8 cellular contexts compared by ENCODE assay signal in the genomic region with DNA sequence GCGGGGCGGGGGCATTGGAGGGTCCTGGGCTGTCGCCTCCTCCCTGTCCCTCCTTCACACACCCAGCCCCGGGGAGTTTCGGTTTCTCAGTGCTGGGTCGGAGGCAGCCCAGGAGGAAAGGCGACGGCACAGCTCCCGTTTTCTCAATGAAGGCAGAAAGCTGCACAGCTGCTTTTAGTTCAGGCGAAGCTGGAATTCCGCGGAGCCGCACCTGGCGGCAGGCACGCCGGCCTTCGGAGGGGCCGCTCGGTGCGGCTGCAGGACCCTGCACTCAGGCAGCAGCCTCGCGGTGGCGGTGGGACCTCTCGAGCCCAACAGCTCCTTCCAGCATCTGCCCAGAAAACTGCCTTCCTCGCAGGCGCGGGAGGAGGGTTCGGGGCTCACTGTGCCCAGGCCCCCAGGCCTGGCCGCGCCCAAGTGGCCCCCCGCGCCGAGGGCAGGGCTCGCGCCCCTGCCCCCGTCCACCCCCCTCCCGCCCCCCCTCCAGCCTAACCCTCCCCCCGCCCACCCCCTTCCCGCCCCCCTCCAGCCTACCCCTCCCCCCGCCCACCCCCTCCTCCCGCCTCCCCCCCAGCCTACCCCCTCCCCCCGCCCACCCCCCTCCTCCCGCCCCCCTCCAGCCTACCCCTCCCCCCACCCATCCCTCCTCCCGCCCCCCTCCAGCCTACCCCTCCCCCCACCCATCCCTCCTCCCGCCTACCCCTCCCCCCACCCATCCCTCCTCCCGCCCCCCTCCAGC. TPM values are rescaled to one million over a fixed set of nuclear protein-coding genes. Genes with fewer than 3 reads are reported as not detected.
A peak's percentile ranks its signal among the peaks of the same experiment; 100 is the strongest.
DNase-seq lines count a peak whose midpoint lies in the region; ATAC-seq and TF ChIP-seq lines count a peak whose summit lies in the region.

No MANE protein-coding gene starts in this region.

- peak overlapping the region; percentile 57 for H3K4me2 ChIP-seq in HCT116 (ENCODE audit: low read length)

- no TSS peak for BruUV-seq in HCT116 (replicated peaks; lab: Mats Ljungman, UMichigan)

- TF ChIP-seq CTCF in AG04450 (IDR thresholded peaks at IDR 0.05; ENCODE audit: low read depth, low read length) (peak; percentile 21; the same call in 1 of the 2 replicates), HCT116 (IDR thresholded peaks at IDR 0.05 in 2 of 3, conservative IDR thresholded peaks at IDR 0.05 in 1 of 3; ENCODE audit: borderline replicate concordance in 1 of 3, insufficient read depth in 1 of 3, low read depth in 2 of 3, low read length in 2 of 3) (no peak), cardiac fibroblast (IDR thresholded peaks at IDR 0.05; ENCODE audit: low read depth, low read length) (no peak)

- ATAC-seq in HCT116 = no peak
- no peak for ATAC-seq in GM19395 (IDR thresholded peaks at IDR 0.05; ENCODE audit: unreplicated experiment)
- no peak for ATAC-seq in GM18873 (IDR thresholded peaks at IDR 0.05; ENCODE audit: low FRiP score, unreplicated experiment)
- no peak for ATAC-seq in HG02973 (IDR thresholded peaks at IDR 0.05; ENCODE audit: unreplicated experiment)

- no peaks in the 10 kb centered on the region for H3K9me2 ChIP-seq in HCT116 (ENCODE audit: insufficient read depth)

- peaks cover 7 to 16% of the 10 kb centered on the region in 2 experiments; a peak in 3 of 4 replicates for H3K4me1 ChIP-seq in HCT116 (ENCODE audit: control insufficient read depth in 1 of 2, insufficient read depth in 2 of 2, low read length in 2 of 2)
- peaks cover 10% of the 10 kb centered on the region for H3K4me1 ChIP-seq in mucosa of stomach (ENCODE audit: control insufficient read depth, insufficient read depth, low read length)

- H3K4me3 ChIP-seq in AG04450 (ENCODE audit: low read depth, low read length) (peak overlapping the region; percentile 59), HCT116 (replicated peaks in 1 of 2; ENCODE audit: low read depth in 1 of 2, low read length in 2 of 2) (peak overlapping the region in 1 of 2 experiments; percentile 13; a peak in 2 of 4 replicates), cardiac fibroblast (replicated peaks in 1 of 2; ENCODE audit: low read depth in 2 of 2, low read length in 2 of 2) (peak overlapping the region; percentile 47 to 53), mucosa of stomach (ENCODE audit: low read length) (no peak overlapping the region)

- DNase-seq in AG04450 (ENCODE audit: low read depth, low spot score) (no peak), HCT116 (ENCODE audit: low read depth, low spot score) (no peak), cardiac fibroblast (ENCODE audit: low read depth in 2 of 2) (no peak), NCI-H128 (lab: John Stamatoyannopoulos, UW; ENCODE audit: unreplicated experiment) (no peak)

- H4K20me1 ChIP-seq in HCT116 (ENCODE audit: insufficient read depth) = no peaks in the 10 kb centered on the region

- intact Hi-C loops in HCT116 (cut with micrococcal nuclease) = no loop called here

- POLR2A ChIA-PET in AG04450 (lab: Yijun Ruan, JAX) (no interaction called here), HCT116 (lab: Charles Lee) (no interaction called here)

- TF ChIP-seq RAD21 in HCT116 (IDR thresholded peaks at IDR 0.05; ENCODE audit: low read depth) = no peak

- H3K9ac ChIP-seq in HCT116 (ENCODE audit: low read length) (no peak overlapping the region), mucosa of stomach (ENCODE audit: low read length) (peak overlapping the region; percentile 96)

- no peaks in the 10 kb centered on the region for H3K79me2 ChIP-seq in HCT116 (ENCODE audit: insufficient read depth, low read length)

- TF ChIP-seq POLR2A in HCT116 (IDR thresholded peaks at IDR 0.05; ENCODE audit: borderline replicate concordance, extremely low read depth, insufficient read depth, insufficient read length) = no peak

- no peak overlapping the region for H2AFZ ChIP-seq in HCT116 (ENCODE audit: low read depth, low read length, poor library complexity, severe bottlenecking)

- CTCF ChIA-PET in AG04450 (lab: Charles Lee) (interaction anchor here (0.6 to 0.9 kb wide), 2 partner anchors 8 to 20 kb away, joined by 3 read pairs; no protein-coding TSS in a partner anchor), HCT116 (lab: Charles Lee) (no interaction called here)

- H3K9me3 ChIP-seq in AG04450 (ENCODE audit: control insufficient read depth, insufficient read depth, low read length) = peaks cover 12% of the 10 kb centered on the region; the same call in 1 of the 2 replicates
- H3K9me3 ChIP-seq in HCT116 (ENCODE audit: control insufficient read depth in 1 of 2, insufficient read depth in 1 of 2, low read depth in 1 of 2, low read length in 2 of 2) = no peaks in the 10 kb centered on the region
- no peaks in the 10 kb centered on the region for H3K9me3 ChIP-seq in mucosa of stomach (ENCODE audit: control insufficient read depth, low read length)

- peaks cover 39% of the 10 kb centered on the region for H3K27me3 ChIP-seq in AG04450 (ENCODE audit: control insufficient read depth, insufficient read depth, low read length)
- H3K27me3 ChIP-seq in HCT116 (ENCODE audit: insufficient read depth, low read length) = no peaks in the 10 kb centered on the region; the same call in 1 of the 2 replicates
- peaks cover 12% of the 10 kb centered on the region for H3K27me3 ChIP-seq in mucosa of stomach (ENCODE audit: control insufficient read depth, insufficient read depth, low read length)

- H3K27ac ChIP-seq in AG04450 (ENCODE audit: low read depth, low read length) = no peak overlapping the region
- no peak overlapping the region for H3K27ac ChIP-seq in HCT116 (ENCODE audit: low read depth, low read length)

- RAD21 ChIA-PET in HCT116 (lab: Charles Lee; ENCODE audit: low non-redundant PET in 1 of 2, low total read pairs in 2 of 2, uncharacterized antibody in 2 of 2, unreplicated experiment in 2 of 2) = no interaction called here

- H3K36me3 ChIP-seq in HCT116 (ENCODE audit: control insufficient read depth in 1 of 2, insufficient read depth in 2 of 2, low read length in 2 of 2) (no peaks in the 10 kb centered on the region), mucosa of stomach (ENCODE audit: control insufficient read depth, insufficient read depth, low read length) (peaks cover 5% of the 10 kb centered on the region)

TF ChIP-seq in HCT116, 20 proteins besides CTCF, POLR2A, EP300 and RAD21:
- no peak for TF ChIP-seq SRF (IDR thresholded peaks at IDR 0.05; ENCODE audit: low read depth)
- no peak for TF ChIP-seq ZNF274 (IDR thresholded peaks at IDR 0.05; ENCODE audit: low read depth, low read length)
- TF ChIP-seq SP1 (IDR thresholded peaks at IDR 0.05; ENCODE audit: low read depth) = no peak
- TF ChIP-seq FOSL1 (IDR thresholded peaks at IDR 0.05; ENCODE audit: low read depth) = no peak
- no peak for TF ChIP-seq SIN3A (IDR thresholded peaks at IDR 0.05; ENCODE audit: low read depth)
- TF ChIP-seq, protein P1, sequence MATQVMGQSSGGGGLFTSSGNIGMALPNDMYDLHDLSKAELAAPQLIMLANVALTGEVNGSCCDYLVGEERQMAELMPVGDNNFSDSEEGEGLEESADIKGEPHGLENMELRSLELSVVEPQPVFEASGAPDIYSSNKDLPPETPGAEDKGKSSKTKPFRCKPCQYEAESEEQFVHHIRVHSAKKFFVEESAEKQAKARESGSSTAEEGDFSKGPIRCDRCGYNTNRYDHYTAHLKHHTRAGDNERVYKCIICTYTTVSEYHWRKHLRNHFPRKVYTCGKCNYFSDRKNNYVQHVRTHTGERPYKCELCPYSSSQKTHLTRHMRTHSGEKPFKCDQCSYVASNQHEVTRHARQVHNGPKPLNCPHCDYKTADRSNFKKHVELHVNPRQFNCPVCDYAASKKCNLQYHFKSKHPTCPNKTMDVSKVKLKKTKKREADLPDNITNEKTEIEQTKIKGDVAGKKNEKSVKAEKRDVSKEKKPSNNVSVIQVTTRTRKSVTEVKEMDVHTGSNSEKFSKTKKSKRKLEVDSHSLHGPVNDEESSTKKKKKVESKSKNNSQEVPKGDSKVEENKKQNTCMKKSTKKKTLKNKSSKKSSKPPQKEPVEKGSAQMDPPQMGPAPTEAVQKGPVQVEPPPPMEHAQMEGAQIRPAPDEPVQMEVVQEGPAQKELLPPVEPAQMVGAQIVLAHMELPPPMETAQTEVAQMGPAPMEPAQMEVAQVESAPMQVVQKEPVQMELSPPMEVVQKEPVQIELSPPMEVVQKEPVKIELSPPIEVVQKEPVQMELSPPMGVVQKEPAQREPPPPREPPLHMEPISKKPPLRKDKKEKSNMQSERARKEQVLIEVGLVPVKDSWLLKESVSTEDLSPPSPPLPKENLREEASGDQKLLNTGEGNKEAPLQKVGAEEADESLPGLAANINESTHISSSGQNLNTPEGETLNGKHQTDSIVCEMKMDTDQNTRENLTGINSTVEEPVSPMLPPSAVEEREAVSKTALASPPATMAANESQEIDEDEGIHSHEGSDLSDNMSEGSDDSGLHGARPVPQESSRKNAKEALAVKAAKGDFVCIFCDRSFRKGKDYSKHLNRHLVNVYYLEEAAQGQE (IDR thresholded peaks at IDR 0.05; ENCODE audit: low read depth) = no peak
- TF ChIP-seq, protein P2, sequence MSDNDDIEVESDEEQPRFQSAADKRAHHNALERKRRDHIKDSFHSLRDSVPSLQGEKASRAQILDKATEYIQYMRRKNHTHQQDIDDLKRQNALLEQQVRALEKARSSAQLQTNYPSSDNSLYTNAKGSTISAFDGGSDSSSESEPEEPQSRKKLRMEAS (IDR thresholded peaks at IDR 0.05) = no peak
- no peak for TF ChIP-seq CBX3 (IDR thresholded peaks at IDR 0.05; ENCODE audit: low read depth)
- TF ChIP-seq EGR1 (IDR thresholded peaks at IDR 0.05; ENCODE audit: low read depth) = no peak
- TF ChIP-seq, protein P3, sequence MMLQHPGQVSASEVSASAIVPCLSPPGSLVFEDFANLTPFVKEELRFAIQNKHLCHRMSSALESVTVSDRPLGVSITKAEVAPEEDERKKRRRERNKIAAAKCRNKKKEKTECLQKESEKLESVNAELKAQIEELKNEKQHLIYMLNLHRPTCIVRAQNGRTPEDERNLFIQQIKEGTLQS (IDR thresholded peaks at IDR 0.05) = no peak
- TF ChIP-seq ZFX (IDR thresholded peaks at IDR 0.05) = no peak

RNA-seq across cellular contexts. Expression of a gene that starts 4.8 kb away (rescaled TPM):
- polyA plus RNA-seq in AG04450 (2011; rRNA removed) = 0.07 TPM in 1 of 2 replicates, not detected in the other
- polyA minus RNA-seq in AG04450 (2011; rRNA and poly(A)+ RNA removed) = 0.17 TPM in 1 of 2 replicates, not detected in the other
- 0.42 TPM for total RNA-seq in HCT116 (2021; ENCODE audit: unreplicated experiment)
- 0.20 and 0.62 TPM in 2 replicates for polyA plus RNA-seq in HCT116 (2012)
